ENCODE assay signal across 8 cellular contexts in genomic region chr15:90219421-90220141, GRCh38. TPM values are rescaled to one million over a fixed set of nuclear protein-coding genes. Genes with fewer than 3 reads are reported as not detected.
DNase-seq lines count a peak whose midpoint lies in the region; ATAC-seq, FAIRE-seq and TF ChIP-seq lines count a peak whose summit lies in the region.

No MANE protein-coding gene starts in this region.

- peak; percentile 23 for TF ChIP-seq RAD21 in neural cell (conservative IDR thresholded peaks at IDR 0.05)

- H3K36me3 ChIP-seq in endothelial cell of umbilical vein (ENCODE audit: control insufficient read depth in 2 of 2, extremely low read depth in 1 of 2, insufficient read depth in 2 of 2, low read length in 2 of 2) (no peaks in the 10 kb centered on the region), neural cell (ENCODE audit: insufficient read depth, low read length) (no peaks in the 10 kb centered on the region)

- TF ChIP-seq EP300 in neural cell (conservative IDR thresholded peaks at IDR 0.05; ENCODE audit: poor library complexity, severe bottlenecking) = no peak

- BruUV-seq in endothelial cell of umbilical vein (replicated peaks; lab: Mats Ljungman, UMichigan) = no TSS peak

- H3K9ac ChIP-seq in endothelial cell of umbilical vein (replicated peaks; ENCODE audit: extremely low read depth, insufficient read depth, low read length) (no peak overlapping the region), neural cell (ENCODE audit: low read length) (no peak overlapping the region)

- ATAC-seq in GM18861 (IDR thresholded peaks at IDR 0.05; ENCODE audit: unreplicated experiment) (no peak), HG02885 (IDR thresholded peaks at IDR 0.05; ENCODE audit: poor library complexity, unreplicated experiment) (no peak), HG02938 (IDR thresholded peaks at IDR 0.05; ENCODE audit: unreplicated experiment) (no peak)

- H3K9me2 ChIP-seq in neural cell (ENCODE audit: insufficient read depth, low read length) = no peaks in the 10 kb centered on the region

- peak; percentile 38 for FAIRE-seq in endothelial cell of umbilical vein (lab: Jason Lieb, UNC)

- no peak for TF ChIP-seq POLR2A in endothelial cell of umbilical vein (IDR thresholded peaks at IDR 0.05; ENCODE audit: low read depth, low read length)

- intact Hi-C loops in endothelial cell of umbilical vein (cut with micrococcal nuclease) = loop anchor here (1.0 to 10.0 kb wide), 2 partner anchors 8 to 325 kb away; partner anchors contain the start of gene AP3S2

- H3K79me2 ChIP-seq in endothelial cell of umbilical vein (ENCODE audit: control insufficient read depth, insufficient read depth, low read length) (no peaks in the 10 kb centered on the region), neural cell (replicated peaks; ENCODE audit: insufficient read depth, low read length) (peaks cover 4% of the 10 kb centered on the region)

- H2AFZ ChIP-seq in endothelial cell of umbilical vein (ENCODE audit: low read depth, low read length) (no peak overlapping the region), neural cell (ENCODE audit: low read depth, low read length) (no peak overlapping the region)

- H3K4me2 ChIP-seq in endothelial cell of umbilical vein (ENCODE audit: insufficient read depth, low read length) (no peak overlapping the region), neural cell (ENCODE audit: low read length) (no peak overlapping the region)

- H3K4me3 ChIP-seq in LNCaP clone FGC (ENCODE audit: low read depth, low read length) (no peak overlapping the region), endothelial cell of umbilical vein (replicated peaks in 1 of 3; ENCODE audit: insufficient read depth in 1 of 3, low read depth in 1 of 3, low read length in 3 of 3) (no peak overlapping the region), neural cell (ENCODE audit: low read length) (no peak overlapping the region)

- no peaks in the 10 kb centered on the region for H3K4me1 ChIP-seq in endothelial cell of umbilical vein (ENCODE audit: control insufficient read depth, extremely low read depth, insufficient read depth, low read length)

- no peaks in the 10 kb centered on the region for H3K9me1 ChIP-seq in endothelial cell of umbilical vein (replicated peaks; ENCODE audit: control insufficient read depth, extremely low read depth, insufficient read depth, low read length)

- H3K9me3 ChIP-seq in endothelial cell of umbilical vein (replicated peaks; ENCODE audit: control insufficient read depth, insufficient read depth, low read length) (no peaks in the 10 kb centered on the region), neural cell (ENCODE audit: low read length) (no peaks in the 10 kb centered on the region)

- H3K27ac ChIP-seq in endothelial cell of umbilical vein (ENCODE audit: insufficient read depth, low read depth, low read length) = no peak overlapping the region
- H3K27ac ChIP-seq in neural cell (ENCODE audit: low read length) = no peak overlapping the region

- TF ChIP-seq CTCF in LNCaP clone FGC (IDR thresholded peaks at IDR 0.05; ENCODE audit: control insufficient read depth, extremely low read depth, insufficient read depth) (peak; percentile 44), endothelial cell of umbilical vein (IDR thresholded peaks at IDR 0.05; ENCODE audit: extremely low read depth in 1 of 2, insufficient read depth in 1 of 2, low read depth in 1 of 2, low read length in 2 of 2) (peak; percentile 66 to 79), neural cell (IDR thresholded peaks at IDR 0.05; ENCODE audit: poor library complexity, severe bottlenecking) (peak; percentile 36)

- CTCF ChIA-PET in endothelial cell of umbilical vein (lab: Charles Lee) = interaction anchor here (0.7 to 3.5 kb wide), 8 partner anchors 11 to 78 kb away, joined by 3 to 38 read pairs (median 3); partner anchors contain the start of gene SEMA4B

- no peaks in the 10 kb centered on the region for H4K20me1 ChIP-seq in endothelial cell of umbilical vein (replicated peaks; ENCODE audit: control insufficient read depth, extremely low read depth, insufficient read depth, low read length)
- no peaks in the 10 kb centered on the region for H4K20me1 ChIP-seq in neural cell (ENCODE audit: insufficient read depth)

- POLR2A ChIA-PET in endothelial cell of umbilical vein (lab: Charles Lee) = no interaction called here

- dilution Hi-C loops in endothelial cell of umbilical vein (cut with MboI; ENCODE audit: extremely low pct_ligation_motif_present, low sequenced_read_pairs) = loop anchor here (10.0 kb wide), 1 partner anchor 75 kb away; no protein-coding TSS in a partner anchor

- DNase-seq in DMS 273 (lab: John Stamatoyannopoulos, UW; ENCODE audit: unreplicated experiment) = peak; percentile 57
- DNase-seq in LNCaP clone FGC (ENCODE audit: low read depth) = no peak
- peak; percentile 61 to 71 for DNase-seq in activated CD4-positive, alpha-beta T cell treated with anti-CD3 and anti-CD28 coated beads, Interleukin-2, amount 50 U/mL, for 48 hours
- peak; percentile 20 for DNase-seq in endothelial cell of umbilical vein (ENCODE audit: low read depth, low spot score)

- H3F3A ChIP-seq in neural cell (ENCODE audit: insufficient read depth, low read length, poor library complexity, severe bottlenecking) = no peaks in the 10 kb centered on the region

- H3K27me3 ChIP-seq in endothelial cell of umbilical vein (ENCODE audit: control insufficient read depth in 2 of 2, insufficient read depth in 2 of 2, low read length in 2 of 2) (no peaks in the 10 kb centered on the region), neural cell (ENCODE audit: insufficient read depth, low read depth, low read length) (no peaks in the 10 kb centered on the region)

TF ChIP-seq in neural cell, 6 proteins besides CTCF, POLR2A, EP300 and RAD21 (continues in another document):
- TF ChIP-seq SMC3 (conservative IDR thresholded peaks at IDR 0.05; ENCODE audit: poor library complexity) = peak; percentile 41

RNA-seq across cellular contexts. Expression of gene CIB1, which starts 14.2 kb away (rescaled TPM):
- 58.3 and 61.0 TPM in 2 replicates for total RNA-seq in endothelial cell of umbilical vein
- polyA plus RNA-seq in endothelial cell of umbilical vein = 105 and 137 TPM in 2 replicates
- 88.7 and 98.1 TPM in 2 replicates for polyA plus RNA-seq in endothelial cell of umbilical vein (2011; cell fraction: cytosol; rRNA removed)
- 52.8 and 62.9 TPM in 2 replicates for polyA plus RNA-seq in endothelial cell of umbilical vein (2011; cell fraction: nucleus; rRNA removed)
- 75.2 and 82.5 TPM in 2 replicates for polyA plus RNA-seq in endothelial cell of umbilical vein (2012)
- polyA minus RNA-seq in endothelial cell of umbilical vein = 33.8 and 37.8 TPM in 2 replicates
- polyA minus RNA-seq in endothelial cell of umbilical vein (2011; cell fraction: cytosol; rRNA and poly(A)+ RNA removed) = 31.9 TPM
- polyA minus RNA-seq in endothelial cell of umbilical vein (2011; cell fraction: nucleus; rRNA and poly(A)+ RNA removed) = 8.5 and 8.9 TPM in 2 replicates
- 9.4 and 10.2 TPM in 2 replicates for polyA plus RNA-seq in neural cell
- polyA minus RNA-seq in neural cell = 1.5 and 2.3 TPM in 2 replicates

RNA-seq across cellular contexts. Expression of gene GDPGP1, which starts 14.4 kb away (rescaled TPM):
- total RNA-seq in endothelial cell of umbilical vein = 4.4 and 7.2 TPM in 2 replicates
- polyA plus RNA-seq in endothelial cell of umbilical vein (4.8 and 6.0 TPM in 2 replicates), neural cell (4.3 and 5.8 TPM in 2 replicates)
- polyA plus RNA-seq in endothelial cell of umbilical vein (2011; cell fraction: cytosol; rRNA removed) = 2.9 and 3.6 TPM in 2 replicates
- polyA plus RNA-seq in endothelial cell of umbilical vein (2011; cell fraction: nucleus; rRNA removed) = 2.9 and 3.8 TPM in 2 replicates
- 2.1 and 2.2 TPM in 2 replicates for polyA plus RNA-seq in endothelial cell of umbilical vein (2012)
- polyA minus RNA-seq in endothelial cell of umbilical vein (10.7 and 14.9 TPM in 2 replicates), neural cell (10.5 and 12.5 TPM in 2 replicates)
- 7.3 TPM for polyA minus RNA-seq in endothelial cell of umbilical vein (2011; cell fraction: cytosol; rRNA and poly(A)+ RNA removed)
- 2.1 and 5.1 TPM in 2 replicates for polyA minus RNA-seq in endothelial cell of umbilical vein (2011; cell fraction: nucleus; rRNA and poly(A)+ RNA removed)

RNA-seq across cellular contexts. Expression of gene SEMA4B, which starts 18.5 kb away (rescaled TPM):
- total RNA-seq in endothelial cell of umbilical vein = 7.1 and 7.8 TPM in 2 replicates
- polyA plus RNA-seq in endothelial cell of umbilical vein (6.1 and 7.5 TPM in 2 replicates), neural cell (11.0 and 12.1 TPM in 2 replicates)
- 4.0 and 4.6 TPM in 2 replicates for polyA plus RNA-seq in endothelial cell of umbilical vein (2011; cell fraction: cytosol; rRNA removed)
- polyA plus RNA-seq in endothelial cell of umbilical vein (2011; cell fraction: nucleus; rRNA removed) = 5.5 and 6.2 TPM in 2 replicates
- polyA plus RNA-seq in endothelial cell of umbilical vein (2012) = 12.0 and 13.0 TPM in 2 replicates
- polyA minus RNA-seq in endothelial cell of umbilical vein (6.9 and 13.6 TPM in 2 replicates), neural cell (24.4 and 45.3 TPM in 2 replicates)
- polyA minus RNA-seq in endothelial cell of umbilical vein (2011; cell fraction: cytosol; rRNA and poly(A)+ RNA removed) = 23.8 TPM
- 6.3 and 9.6 TPM in 2 replicates for polyA minus RNA-seq in endothelial cell of umbilical vein (2011; cell fraction: nucleus; rRNA and poly(A)+ RNA removed)

RNA-seq across cellular contexts. Expression of gene TTLL13, which starts 29.8 kb away (rescaled TPM):
- not detected in 2 replicates for total RNA-seq in endothelial cell of umbilical vein
- polyA plus RNA-seq in endothelial cell of umbilical vein (0.04 and 0.05 TPM in 2 replicates), neural cell (0.33 TPM in 1 of 2 replicates, not detected in the other)
- 0.03 and 0.04 TPM in 2 replicates for polyA plus RNA-seq in endothelial cell of umbilical vein (2011; cell fraction: cytosol; rRNA removed)
- polyA plus RNA-seq in endothelial cell of umbilical vein (2011; cell fraction: nucleus; rRNA removed) = 0.16 and 0.31 TPM in 2 replicates
- 1.5 TPM in 1 of 2 replicates, not detected in the other for polyA plus RNA-seq in endothelial cell of umbilical vein (2012)
- polyA minus RNA-seq in endothelial cell of umbilical vein (not detected in 2 replicates), neural cell (not detected in 2 replicates)
- polyA minus RNA-seq in endothelial cell of umbilical vein (2011; cell fraction: cytosol; rRNA and poly(A)+ RNA removed) = not detected
- polyA minus RNA-seq in endothelial cell of umbilical vein (2011; cell fraction: nucleus; rRNA and poly(A)+ RNA removed) = 0.19 TPM in 1 of 2 replicates, not detected in the other

RNA-seq across cellular contexts. Expression of gene NGRN, which starts 45.9 kb away (rescaled TPM):
- total RNA-seq in endothelial cell of umbilical vein = 56.5 and 60.7 TPM in 2 replicates
- polyA plus RNA-seq in endothelial cell of umbilical vein (25.7 and 28.9 TPM in 2 replicates), neural cell (466 and 494 TPM in 2 replicates)
- polyA plus RNA-seq in endothelial cell of umbilical vein (2011; cell fraction: cytosol; rRNA removed) = 37.4 and 38.4 TPM in 2 replicates
- 19.0 and 25.1 TPM in 2 replicates for polyA plus RNA-seq in endothelial cell of umbilical vein (2011; cell fraction: nucleus; rRNA removed)
- polyA plus RNA-seq in endothelial cell of umbilical vein (2012) = 41.9 and 52.3 TPM in 2 replicates
- polyA minus RNA-seq in endothelial cell of umbilical vein (29.1 and 34.3 TPM in 2 replicates), neural cell (264 and 274 TPM in 2 replicates)
- polyA minus RNA-seq in endothelial cell of umbilical vein (2011; cell fraction: cytosol; rRNA and poly(A)+ RNA removed) = 22.3 TPM
- 10.8 and 13.3 TPM in 2 replicates for polyA minus RNA-seq in endothelial cell of umbilical vein (2011; cell fraction: nucleus; rRNA and poly(A)+ RNA removed)
